ENCODE assay signal across 23 cellular contexts in genomic region chr6:53912661-53913060, GRCh38.
"Had no signal": no experiment of that assay in that cellular context is flagged by ENCODE, and none has a peak within 500 bp of the region (broad histone marks: within the 10 kb centered on the region; RNA-seq: fewer than 3 reads in every experiment).

No MANE protein-coding gene starts in this region.

- H3K4me3 Mint-ChIP-seq: activated CD8-positive, alpha-beta T cell treated with anti-CD3 and anti-CD28 coated beads, Interleukin-2, amount 10 ng/mL, durations not matched to agents 7 days and 5 days; activated naive CD4-positive, alpha-beta T cell treated with anti-CD3 and anti-CD28 coated beads, Interleukin-2, amount 50 U/mL, for 24 hours; activated T-cell treated with anti-CD3 and anti-CD28 coated beads, Interleukin-2, amount 50 U/mL, for 24 hours; activated T-helper 1 cell treated with anti-CD3 and anti-CD28 coated beads, Interleukin-12 subunit alpha, Interleukin-12 subunit beta, Interleukin-2, Interleukin-4 antibody, amounts not matched to agents 30 ng/mL and 10 ng/mL and 1 ng/mL, durations not matched to agents 14 hours and 24 hours and 36 hours; T-helper 1 cell treated with Interleukin-12 subunit alpha and Interleukin-12 subunit beta and Interleukin-4 antibody, amounts not matched to agents 30 μg/mL and 1 μg/mL, for 36 hours had no signal

- DNase-seq: activated CD4-positive, alpha-beta T cell treated with anti-CD3 and anti-CD28 coated beads for 48 hours; activated CD4-positive, alpha-beta T cell treated with anti-CD3 and anti-CD28 coated beads, Interleukin-2, amount 50 U/mL, for 4 hours; activated CD4-positive, CD25-positive, alpha-beta regulatory T cell treated with anti-CD3 and anti-CD28 coated beads, Interleukin-2, amount 50 U/mL, for 72 hours; activated CD8-positive, alpha-beta T cell treated with anti-CD3 and anti-CD28 coated beads, Interleukin-2, amount 10 ng/mL, durations not matched to agents 7 days and 5 days; activated effector memory CD4-positive, alpha-beta T cell treated with Interleukin-2 at 50 U/mL for 16 hours; activated naive CD4-positive, alpha-beta T cell; activated T-cell treated with anti-CD3 and anti-CD28 coated beads, Interleukin-2, amount 50 U/mL, for 24 hours; body of pancreas; central memory CD4-positive, alpha-beta T cell; MG63; MV-4-11; NCI-H1092 treated with DMSO at 0.1 percent for 48 hours; NCI-H1436; NCI-H1694 treated with DMSO at 0.1 percent for 48 hours; NCI-H2081; NCI-H510A treated with DMSO at 0.1 percent for 48 hours; Peyer's patch; SHP77 had no signal

- H3K27me3 ChIP-seq: ascending aorta, body of pancreas, MG63, Peyer's patch, SJSA1 had no signal

- H3K9me3 ChIP-seq: ascending aorta, body of pancreas, MG63, Peyer's patch, SJSA1 had no signal

- H3K27ac Mint-ChIP-seq: activated CD8-positive, alpha-beta T cell treated with anti-CD3 and anti-CD28 coated beads, Interleukin-2, amount 10 ng/mL, durations not matched to agents 7 days and 5 days; activated naive CD4-positive, alpha-beta T cell treated with anti-CD3 and anti-CD28 coated beads, Interleukin-2, amount 50 U/mL, for 24 hours; activated T-cell treated with anti-CD3 and anti-CD28 coated beads, Interleukin-2, amount 50 U/mL, for 24 hours; activated T-helper 1 cell treated with anti-CD3 and anti-CD28 coated beads, Interleukin-12 subunit alpha, Interleukin-12 subunit beta, Interleukin-2, Interleukin-4 antibody, amounts not matched to agents 30 ng/mL and 10 ng/mL and 1 ng/mL, durations not matched to agents 14 hours and 24 hours and 36 hours; T-helper 1 cell treated with Interleukin-12 subunit alpha and Interleukin-12 subunit beta and Interleukin-4 antibody, amounts not matched to agents 30 μg/mL and 1 μg/mL, for 36 hours had no signal

- H3K4me3 ChIP-seq: ascending aorta, body of pancreas, MG63, Peyer's patch, SJSA1 had no signal

- H3K27ac ChIP-seq: ascending aorta, body of pancreas, Peyer's patch, SJSA1 had no signal

- H3K4me1 Mint-ChIP-seq: activated naive CD4-positive, alpha-beta T cell treated with anti-CD3 and anti-CD28 coated beads, Interleukin-2, amount 50 U/mL, for 24 hours had no signal

- H3K4me1 ChIP-seq: ascending aorta, body of pancreas, Peyer's patch had no signal

- H3K27me3 Mint-ChIP-seq: activated naive CD4-positive, alpha-beta T cell treated with anti-CD3 and anti-CD28 coated beads, Interleukin-2, amount 50 U/mL, for 24 hours; activated T-cell treated with anti-CD3 and anti-CD28 coated beads, Interleukin-2, amount 50 U/mL, for 24 hours had no signal

- ATAC-seq: activated CD8-positive, alpha-beta T cell treated with anti-CD3 and anti-CD28 coated beads, Interleukin-2, amount 10 ng/mL, durations not matched to agents 7 days and 5 days; body of pancreas had no signal

- H3K36me3 ChIP-seq: ascending aorta, MG63 had no signal

- H3K9me3 Mint-ChIP-seq: activated naive CD4-positive, alpha-beta T cell treated with anti-CD3 and anti-CD28 coated beads, Interleukin-2, amount 50 U/mL, for 24 hours; activated T-cell treated with anti-CD3 and anti-CD28 coated beads, Interleukin-2, amount 50 U/mL, for 24 hours; activated T-helper 1 cell treated with anti-CD3 and anti-CD28 coated beads, Interleukin-12 subunit alpha, Interleukin-12 subunit beta, Interleukin-2, Interleukin-4 antibody, amounts not matched to agents 30 ng/mL and 10 ng/mL and 1 ng/mL, durations not matched to agents 14 hours and 24 hours and 36 hours; T-helper 1 cell treated with Interleukin-12 subunit alpha and Interleukin-12 subunit beta and Interleukin-4 antibody, amounts not matched to agents 30 μg/mL and 1 μg/mL, for 36 hours had no signal
